11 cellular contexts compared by ENCODE assay signal in the genomic region with DNA sequence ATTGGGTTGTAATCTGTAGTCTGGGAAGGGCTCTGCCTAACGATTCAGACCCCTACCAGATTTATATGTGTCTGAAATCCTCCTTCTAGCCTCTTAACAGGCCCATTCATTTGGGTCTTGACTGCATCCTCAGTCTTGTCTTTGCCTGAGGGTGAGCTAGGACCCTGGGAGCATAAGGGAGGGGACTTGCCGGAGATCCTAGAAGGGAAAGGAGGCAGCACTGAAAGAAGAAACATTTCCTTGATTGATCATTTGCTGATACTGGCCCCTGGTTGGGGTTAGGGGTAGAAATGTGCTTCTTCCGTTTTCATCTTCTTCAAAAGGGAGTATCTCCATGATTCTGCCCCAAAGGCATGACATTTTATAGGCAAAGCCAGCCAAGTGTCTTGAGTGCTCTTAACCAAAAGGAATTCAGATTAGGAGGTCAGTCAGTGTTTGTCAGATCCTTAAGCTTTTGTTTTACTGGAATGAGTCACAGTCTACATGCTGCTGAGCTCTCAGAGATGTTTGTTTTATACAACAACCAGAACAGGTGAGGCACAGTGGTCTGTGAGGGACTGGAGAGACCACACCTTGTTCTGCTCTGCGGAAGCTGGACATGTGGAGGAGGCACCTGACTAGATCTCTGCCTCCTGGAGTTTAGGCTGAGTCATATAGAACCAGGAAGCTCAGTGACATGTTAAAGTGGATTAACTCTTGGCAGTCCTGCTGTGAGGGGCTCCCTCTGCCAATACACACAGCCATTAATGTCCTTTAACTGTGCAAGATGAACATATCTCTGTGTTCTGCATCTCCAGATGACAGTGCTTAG. TPM values are rescaled to one million over a fixed set of nuclear protein-coding genes. Genes with fewer than 3 reads are reported as not detected.
DNase-seq lines count a peak whose midpoint lies in the region; ATAC-seq and TF ChIP-seq lines count a peak whose summit lies in the region.
"Had no signal": no experiment of that assay in that cellular context is flagged by ENCODE, and none has a peak within 500 bp of the region (broad histone marks: within the 10 kb centered on the region; RNA-seq: fewer than 3 reads in every experiment).

No MANE protein-coding gene starts in this region.

- H3K4me1 Mint-ChIP-seq in neural crest cell, result peaks cover 44% of the 10 kb centered on the region
- H3K4me1 Mint-ChIP-seq in activated CD4-positive, alpha-beta memory T cell treated with anti-CD3 and anti-CD28 coated beads, Interleukin-2, amount 10 ng/mL, durations not matched to agents 7 days and 5 days, result no peaks in the 10 kb centered on the region
- peaks cover 8% of the 10 kb centered on the region for H3K4me1 Mint-ChIP-seq in activated T-cell treated with anti-CD3 and anti-CD28 coated beads, Interleukin-2, amount 50 U/mL, for 4 hours (ENCODE audit: low read depth)

- H3K27me3 Mint-ChIP-seq in neural crest cell (ENCODE audit: low read depth), result no peaks in the 10 kb centered on the region
- peaks cover 9% of the 10 kb centered on the region for H3K27me3 Mint-ChIP-seq in activated CD4-positive, alpha-beta memory T cell treated with anti-CD3 and anti-CD28 coated beads, Interleukin-2, amount 10 ng/mL, durations not matched to agents 7 days and 5 days
- peaks cover 40% of the 10 kb centered on the region for H3K27me3 Mint-ChIP-seq in activated T-cell treated with anti-CD3 and anti-CD28 coated beads, Interleukin-2, amount 50 U/mL, for 4 hours (ENCODE audit: low read depth)

- POLR2A ChIA-PET in activated CD4-positive, alpha-beta memory T cell treated with anti-CD3 and anti-CD28 coated beads, Interleukin-2, amount 10 ng/mL, durations not matched to agents 7 days and 5 days (lab: Charles Lee), result no interaction called here

- peak; percentile 77 for DNase-seq in H4 (ENCODE audit: low spot score)
- DNase-seq in NCI-H226, result peak; percentile 76
- peak; percentile 79 for DNase-seq in cerebellar cortex (ENCODE audit: low spot score)
- no peak for DNase-seq in neural crest cell (ENCODE audit: low read depth, low spot score)
- no peak for DNase-seq in activated CD4-positive, alpha-beta memory T cell treated with anti-CD3 and anti-CD28 coated beads, Interleukin-2, amount 10 ng/mL, durations not matched to agents 7 days and 5 days
- DNase-seq in activated T-cell treated with anti-CD3 and anti-CD28 coated beads, Interleukin-2, amount 50 U/mL, for 4 hours, result no peak
- DNase-seq in inferior parietal cortex (ENCODE audit: extremely low spot score), result no peak
- no peak for DNase-seq in GF-D8 (lab: John Stamatoyannopoulos, UW)
- DNase-seq: HFFc6, NCI-H1105 treated with DMSO at 0.1 percent for 48 hours had no signal

- no peak for TF ChIP-seq CTCF in neural crest cell (conservative IDR thresholded peaks at IDR 0.05)

- H3K36me3 Mint-ChIP-seq in neural crest cell (ENCODE audit: low read depth), result peaks cover 5% of the 10 kb centered on the region
- H3K36me3 Mint-ChIP-seq in activated CD4-positive, alpha-beta memory T cell treated with anti-CD3 and anti-CD28 coated beads, Interleukin-2, amount 10 ng/mL, durations not matched to agents 7 days and 5 days (ENCODE audit: low read depth), result no peaks in the 10 kb centered on the region
- no peaks in the 10 kb centered on the region for H3K36me3 Mint-ChIP-seq in activated T-cell treated with anti-CD3 and anti-CD28 coated beads, Interleukin-2, amount 50 U/mL, for 4 hours (ENCODE audit: insufficient read depth)

- ATAC-seq in activated T-cell treated with anti-CD3 and anti-CD28 coated beads, Interleukin-2, amount 50 U/mL, for 4 hours, result no peak

- no peaks in the 10 kb centered on the region for H3K9me3 Mint-ChIP-seq in neural crest cell
- no peaks in the 10 kb centered on the region for H3K9me3 Mint-ChIP-seq in activated CD4-positive, alpha-beta memory T cell treated with anti-CD3 and anti-CD28 coated beads, Interleukin-2, amount 10 ng/mL, durations not matched to agents 7 days and 5 days
- peaks cover 6% of the 10 kb centered on the region for H3K9me3 Mint-ChIP-seq in activated T-cell treated with anti-CD3 and anti-CD28 coated beads, Interleukin-2, amount 50 U/mL, for 4 hours
- H3K9me3 Mint-ChIP-seq: nephron had no signal

- peak overlapping the region; percentile 58 for H3K4me3 Mint-ChIP-seq in neural crest cell
- no peak overlapping the region for H3K4me3 Mint-ChIP-seq in activated CD4-positive, alpha-beta memory T cell treated with anti-CD3 and anti-CD28 coated beads, Interleukin-2, amount 10 ng/mL, durations not matched to agents 7 days and 5 days
- H3K4me3 Mint-ChIP-seq in activated T-cell treated with anti-CD3 and anti-CD28 coated beads, Interleukin-2, amount 50 U/mL, for 4 hours, result no peak overlapping the region
- H3K4me3 Mint-ChIP-seq: HFFc6, nephron had no signal

- CTCF ChIA-PET in activated CD4-positive, alpha-beta memory T cell treated with anti-CD3 and anti-CD28 coated beads, Interleukin-2, amount 10 ng/mL, durations not matched to agents 7 days and 5 days (lab: Charles Lee), result no interaction called here

- H3K27ac Mint-ChIP-seq in neural crest cell (ENCODE audit: unreplicated experiment), result no peak overlapping the region
- no peak overlapping the region for H3K27ac Mint-ChIP-seq in activated CD4-positive, alpha-beta memory T cell treated with anti-CD3 and anti-CD28 coated beads, Interleukin-2, amount 10 ng/mL, durations not matched to agents 7 days and 5 days
- H3K27ac Mint-ChIP-seq: HFFc6 had no signal

RNA-seq across cellular contexts. Expression of a gene that starts 37.7 kb away (rescaled TPM):
- 1.5 and 1.8 TPM in 2 replicates for total RNA-seq in H4 (2014; rRNA removed; shearing (Covaris generic))
- total RNA-seq in neural crest cell, result 1.8 and 1.9 TPM in 2 replicates
- total RNA-seq in activated CD4-positive, alpha-beta memory T cell treated with anti-CD3 and anti-CD28 coated beads, Interleukin-2, amount 10 ng/mL, durations not matched to agents 7 days and 5 days, result not detected
- not detected for total RNA-seq in activated T-cell treated with anti-CD3 and anti-CD28 coated beads, Interleukin-2, amount 50 U/mL, for 4 hours
- total RNA-seq: HFFc6 had no signal

RNA-seq across cellular contexts. Expression of a gene that starts 47.2 kb away (rescaled TPM):
- total RNA-seq in H4 (2014; rRNA removed; shearing (Covaris generic)), result not detected in 2 replicates
- total RNA-seq in neural crest cell, result 0.14 and 0.23 TPM in 2 replicates
- not detected for total RNA-seq in activated CD4-positive, alpha-beta memory T cell treated with anti-CD3 and anti-CD28 coated beads, Interleukin-2, amount 10 ng/mL, durations not matched to agents 7 days and 5 days
- total RNA-seq in activated T-cell treated with anti-CD3 and anti-CD28 coated beads, Interleukin-2, amount 50 U/mL, for 4 hours, result not detected
- total RNA-seq: HFFc6 had no signal

Comparison
In these comparisons a context has a peak if more than half of its experiments do, and no peak if none do; other contexts are left out.
1. DNase-seq: peak in H4 (single experiment), NCI-H226 (single experiment) and cerebellar cortex (single experiment); none in neural crest cell (single experiment), activated CD4-positive, alpha-beta memory T cell treated with anti-CD3 and anti-CD28 coated beads, Interleukin-2, amount 10 ng/mL, durations not matched to agents 7 days and 5 days (single experiment), activated T-cell treated with anti-CD3 and anti-CD28 coated beads, Interleukin-2, amount 50 U/mL, for 4 hours (single experiment), inferior parietal cortex (single experiment) and GF-D8 (single experiment).